8 cellular contexts compared by ENCODE assay signal in the genomic region with DNA sequence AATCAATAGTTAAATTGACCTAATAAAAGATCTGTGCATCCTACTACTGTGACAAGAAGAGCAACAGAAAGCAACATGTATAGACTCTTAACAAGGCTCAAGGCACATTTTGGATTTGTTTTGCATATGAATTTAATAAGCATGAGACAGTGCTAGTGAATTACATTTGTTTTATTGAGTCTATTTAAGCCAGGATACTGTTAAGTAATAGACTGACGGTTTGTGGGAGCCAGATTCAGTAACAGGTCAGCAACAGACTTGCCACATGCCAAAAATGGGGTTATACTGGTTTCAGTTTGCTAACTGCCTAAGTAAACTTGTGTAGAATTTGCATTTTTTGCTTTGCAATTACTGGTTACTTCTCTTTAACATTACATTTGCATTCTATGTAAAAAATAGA. TPM values are rescaled to one million over a fixed set of nuclear protein-coding genes. Genes with fewer than 3 reads are reported as not detected.
DNase-seq lines count a peak whose midpoint lies in the region; ATAC-seq, FAIRE-seq and TF ChIP-seq lines count a peak whose summit lies in the region.

No MANE protein-coding gene starts in this region.

- ATAC-seq in GM19455 (IDR thresholded peaks at IDR 0.05; ENCODE audit: unreplicated experiment) (peak; percentile 55), HG03565 (IDR thresholded peaks at IDR 0.05; ENCODE audit: unreplicated experiment) (peak; percentile 62), aorta (ENCODE audit: low FRiP score) (no peak)

- no TSS peak for BruUV-seq in endothelial cell of umbilical vein (replicated peaks; lab: Mats Ljungman, UMichigan)

- TF ChIP-seq POLR2A in endothelial cell of umbilical vein (IDR thresholded peaks at IDR 0.05; ENCODE audit: low read depth, low read length), result no peak

- H3K4me2 ChIP-seq in endothelial cell of umbilical vein (ENCODE audit: insufficient read depth, low read length), result peak overlapping the region; percentile 61

- no peak for FAIRE-seq in endothelial cell of umbilical vein (lab: Jason Lieb, UNC)

- no peaks in the 10 kb centered on the region for H3K27me3 ChIP-seq in endothelial cell of umbilical vein (ENCODE audit: control insufficient read depth in 2 of 2, insufficient read depth in 2 of 2, low read length in 2 of 2)
- H3K27me3 ChIP-seq in aorta (ENCODE audit: control insufficient read depth in 1 of 2, insufficient read depth in 2 of 2, low read length in 1 of 2), result no peaks in the 10 kb centered on the region

- POLR2A ChIA-PET in endothelial cell of umbilical vein (lab: Charles Lee), result no interaction called here

- dilution Hi-C loops in endothelial cell of umbilical vein (cut with MboI; ENCODE audit: extremely low pct_ligation_motif_present, low sequenced_read_pairs), result no loop called here

- peaks cover 90% of the 10 kb centered on the region for H3K79me2 ChIP-seq in endothelial cell of umbilical vein (ENCODE audit: control insufficient read depth, insufficient read depth, low read length)

- no peaks in the 10 kb centered on the region for H3K36me3 ChIP-seq in endothelial cell of umbilical vein (ENCODE audit: control insufficient read depth in 2 of 2, extremely low read depth in 1 of 2, insufficient read depth in 2 of 2, low read length in 2 of 2)
- no peaks in the 10 kb centered on the region for H3K36me3 ChIP-seq in aorta (ENCODE audit: control insufficient read depth in 1 of 2, insufficient read depth in 2 of 2, low read length in 1 of 2)

- H2AFZ ChIP-seq in endothelial cell of umbilical vein (ENCODE audit: low read depth, low read length), result no peak overlapping the region

- 0 to 3% methylated on average over 1 of the region's 1 CpG for WGBS in aorta, 2 donors

- no peak for TF ChIP-seq CTCF in endothelial cell of umbilical vein (IDR thresholded peaks at IDR 0.05; ENCODE audit: extremely low read depth in 1 of 2, insufficient read depth in 1 of 2, low read depth in 1 of 2, low read length in 2 of 2)

- intact Hi-C loops in endothelial cell of umbilical vein (cut with micrococcal nuclease), result no loop called here
- intact Hi-C loops in aorta (cut with DNase I), result loop anchor here in 1 of 2 donors (10.0 kb wide), 1 partner anchor 48 kb away; no protein-coding TSS in a partner anchor

- H3K4me1 ChIP-seq in endothelial cell of umbilical vein (ENCODE audit: control insufficient read depth, extremely low read depth, insufficient read depth, low read length) (peaks cover 89% of the 10 kb centered on the region), aorta (ENCODE audit: control insufficient read depth in 1 of 2, insufficient read depth in 2 of 2, low read length in 2 of 2) (peaks cover 0 to 5% of the 10 kb centered on the region in 2 donors)

- no peak overlapping the region for H3K9ac ChIP-seq in endothelial cell of umbilical vein (replicated peaks; ENCODE audit: extremely low read depth, insufficient read depth, low read length)

- peak; percentile 81 to 84 for DNase-seq in AML-193 (lab: John Stamatoyannopoulos, UW)
- DNase-seq in endothelial cell of umbilical vein (ENCODE audit: low read depth, low spot score), result peak; percentile 42
- no peak for DNase-seq in aorta
- DNase-seq in central memory CD4-positive, alpha-beta T cell, result no peak
- no peak for DNase-seq in NCI-H1417 (lab: John Stamatoyannopoulos, UW)
- no peak for DNase-seq in HUDEP-2 (lab: John Stamatoyannopoulos, UW; ENCODE audit: unreplicated experiment in 76 of 76)

- H3K27ac ChIP-seq in endothelial cell of umbilical vein (ENCODE audit: insufficient read depth, low read depth, low read length) (peak overlapping the region; percentile 42), aorta (ENCODE audit: low read depth in 1 of 2, low read length in 2 of 2) (peak overlapping the region; percentile 44 to 82)

- H4K20me1 ChIP-seq in endothelial cell of umbilical vein (replicated peaks; ENCODE audit: control insufficient read depth, extremely low read depth, insufficient read depth, low read length), result no peaks in the 10 kb centered on the region

- H3K4me3 ChIP-seq in endothelial cell of umbilical vein (replicated peaks in 1 of 3; ENCODE audit: insufficient read depth in 1 of 3, low read depth in 1 of 3, low read length in 3 of 3) (no peak overlapping the region), aorta (ENCODE audit: low read length in 2 of 2) (no peak overlapping the region)

- H3K9me3 ChIP-seq in endothelial cell of umbilical vein (replicated peaks; ENCODE audit: control insufficient read depth, insufficient read depth, low read length), result no peaks in the 10 kb centered on the region
- no peaks in the 10 kb centered on the region for H3K9me3 ChIP-seq in aorta (ENCODE audit: control insufficient read depth, low read length)

- H3K9me1 ChIP-seq in endothelial cell of umbilical vein (replicated peaks; ENCODE audit: control insufficient read depth, extremely low read depth, insufficient read depth, low read length), result no peaks in the 10 kb centered on the region

- CTCF ChIA-PET in endothelial cell of umbilical vein (lab: Charles Lee), result no interaction called here

TF ChIP-seq in endothelial cell of umbilical vein, 7 proteins besides CTCF, POLR2A, EP300 and RAD21:
- TF ChIP-seq FOS (IDR thresholded peaks at IDR 0.05; ENCODE audit: borderline replicate concordance, insufficient read depth, low read length) (no peak), GATA2 (IDR thresholded peaks at IDR 0.05; ENCODE audit: insufficient read depth, insufficient read length, low read depth, low read length) (no peak), MYC (IDR thresholded peaks at IDR 0.05; ENCODE audit: low read depth, low read length) (no peak), EZH2 (IDR thresholded peaks at IDR 0.05; ENCODE audit: borderline replicate concordance, low read depth, low read length, severe bottlenecking) (no peak), JUN (IDR thresholded peaks at IDR 0.05; ENCODE audit: borderline replicate concordance, insufficient read depth, insufficient read length, low read depth) (no peak), POLR2AphosphoS5 (IDR thresholded peaks at IDR 0.05; ENCODE audit: insufficient read depth, low read depth, low read length) (no peak)
- TF ChIP-seq, protein P1, sequence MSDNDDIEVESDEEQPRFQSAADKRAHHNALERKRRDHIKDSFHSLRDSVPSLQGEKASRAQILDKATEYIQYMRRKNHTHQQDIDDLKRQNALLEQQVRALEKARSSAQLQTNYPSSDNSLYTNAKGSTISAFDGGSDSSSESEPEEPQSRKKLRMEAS (IDR thresholded peaks at IDR 0.05; ENCODE audit: insufficient read depth, insufficient read length), result no peak

RNA-seq across cellular contexts. Expression of a gene that starts 54.0 kb away (rescaled TPM):
- total RNA-seq in endothelial cell of umbilical vein (362 and 385 TPM in 2 replicates), aorta (100 to 1,000 TPM; 485 to 689 TPM)
- polyA plus RNA-seq in endothelial cell of umbilical vein (151 and 179 TPM in 2 replicates), aorta (100 to 1,000 TPM; 141 to 182 TPM)
- 158 and 192 TPM in 2 replicates for polyA plus RNA-seq in endothelial cell of umbilical vein (2011; cell fraction: cytosol; rRNA removed)
- polyA plus RNA-seq in endothelial cell of umbilical vein (2011; cell fraction: nucleus; rRNA removed), result 245 and 296 TPM in 2 replicates
- polyA plus RNA-seq in endothelial cell of umbilical vein (2012), result 100 and 148 TPM in 2 replicates
- polyA minus RNA-seq in endothelial cell of umbilical vein, result 604 and 704 TPM in 2 replicates
- 107 TPM for polyA minus RNA-seq in endothelial cell of umbilical vein (2011; cell fraction: cytosol; rRNA and poly(A)+ RNA removed)
- 897 and 1,083 TPM in 2 replicates for polyA minus RNA-seq in endothelial cell of umbilical vein (2011; cell fraction: nucleus; rRNA and poly(A)+ RNA removed)

Comparison
In these comparisons a context has a peak if more than half of its experiments do, and no peak if none do; other contexts are left out.
1. DNase-seq: peak in AML-193 (2 of 2) and endothelial cell of umbilical vein (single experiment); none in aorta (0 of 2), central memory CD4-positive, alpha-beta T cell (single experiment), NCI-H1417 (0 of 3) and HUDEP-2 (0 of 76).